Comparison of ENCODE assay signal across 20 cellular contexts in the genomic region with DNA sequence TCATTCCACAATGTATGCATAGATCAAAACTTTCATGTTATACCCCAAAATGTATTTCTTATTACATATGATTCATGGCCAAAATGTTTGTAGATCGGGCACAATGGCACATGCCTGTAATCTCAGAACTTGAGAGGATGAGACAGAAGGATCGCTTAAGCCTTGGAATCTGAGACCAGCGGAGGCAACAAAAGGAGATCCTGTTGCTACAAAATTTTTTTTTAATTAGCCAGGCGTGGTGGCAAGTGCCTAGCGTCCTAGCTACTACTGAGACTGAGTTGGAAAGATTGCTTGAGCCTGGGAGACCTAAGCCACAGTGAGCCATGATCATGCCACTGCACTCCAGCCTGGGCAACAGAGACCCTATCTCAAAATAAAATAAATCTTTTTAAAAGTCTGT.
A peak's percentile ranks its signal among the peaks of the same experiment; 100 is the strongest.
DNase-seq lines count a peak whose midpoint lies in the region; ATAC-seq and TF ChIP-seq lines count a peak whose summit lies in the region.
"Had no signal": no experiment of that assay in that cellular context is flagged by ENCODE, and none has a peak within 500 bp of the region (broad histone marks: within the 10 kb centered on the region; RNA-seq: fewer than 3 reads in every experiment).

No MANE protein-coding gene starts in this region.

- H3K9me3 ChIP-seq in WERI-Rb-1 (ENCODE audit: severe bottlenecking) (peaks cover 4% of the 10 kb centered on the region), neural progenitor cell (ENCODE audit: low read depth) (no peaks in the 10 kb centered on the region)
- H3K9me3 ChIP-seq: BE2C had no signal

- DNase-seq in NCI-H2171 (lab: John Stamatoyannopoulos, UW) (peak; percentile 28), NCI-H524 (lab: John Stamatoyannopoulos, UW) (peak; percentile 61 to 94), WERI-Rb-1 (peak; percentile 22), neural progenitor cell (ENCODE audit: low spot score) (no peak), superior temporal gyrus (ENCODE audit: extremely low spot score) (no peak)
- DNase-seq: ACHN; BE2C; C1 segment of cervical spinal cord; CD4-positive, CD25-positive, alpha-beta regulatory T cell; CD8-positive, alpha-beta memory T cell; COR-L47; DMS 273 treated with DMSO at 0.1 percent for 48 hours; DMS53; DND-41; EL; GOT3; H7 had no signal

- H3K27ac ChIP-seq in WERI-Rb-1 (no peak overlapping the region), neural progenitor cell (no peak overlapping the region)

- peaks cover 3% of the 10 kb centered on the region for H4K20me1 ChIP-seq in neural progenitor cell (ENCODE audit: low read depth)

- peak overlapping the region; percentile 45 for H3K4me2 ChIP-seq in neural progenitor cell

- H2AFZ ChIP-seq in neural progenitor cell (replicated peaks): no peak overlapping the region

- peaks cover 59% of the 10 kb centered on the region for H3K79me2 ChIP-seq in neural progenitor cell (ENCODE audit: low read depth)

- peaks cover 14% of the 10 kb centered on the region for H3K9me3 Mint-ChIP-seq in neural progenitor cell
- H3K9me3 Mint-ChIP-seq: CD4-positive, CD25-positive, alpha-beta regulatory T cell; CD8-positive, alpha-beta memory T cell had no signal

- H3K27me3 ChIP-seq in WERI-Rb-1 (ENCODE audit: insufficient read depth, low read depth, severe bottlenecking) (no peaks in the 10 kb centered on the region), neural progenitor cell (no peaks in the 10 kb centered on the region)
- H3K27me3 ChIP-seq: BE2C had no signal

- TF ChIP-seq CTCF in WERI-Rb-1 (IDR thresholded peaks at IDR 0.05; ENCODE audit: low read depth, low read length) (no peak), neural progenitor cell (IDR thresholded peaks at IDR 0.05) (no peak)

- H3K36me3 ChIP-seq in WERI-Rb-1: no peaks in the 10 kb centered on the region
- H3K36me3 ChIP-seq in neural progenitor cell: no peaks in the 10 kb centered on the region
- H3K36me3 ChIP-seq: BE2C had no signal

- peaks cover 2% of the 10 kb centered on the region for H3K27me3 Mint-ChIP-seq in neural progenitor cell (ENCODE audit: insufficient read depth, low read depth)
- H3K27me3 Mint-ChIP-seq: CD4-positive, CD25-positive, alpha-beta regulatory T cell; CD8-positive, alpha-beta memory T cell had no signal

- H3K4me1 Mint-ChIP-seq in neural progenitor cell: peaks cover 4% of the 10 kb centered on the region

- no peak overlapping the region for H3K27ac Mint-ChIP-seq in neural progenitor cell
- H3K27ac Mint-ChIP-seq: CD4-positive, CD25-positive, alpha-beta regulatory T cell; CD8-positive, alpha-beta memory T cell had no signal

- H3F3A ChIP-seq in neural progenitor cell (ENCODE audit: low read depth): no peaks in the 10 kb centered on the region

- H3K4me1 ChIP-seq in neural progenitor cell: peaks cover 10% of the 10 kb centered on the region
- H3K4me1 ChIP-seq: BE2C had no signal

- ATAC-seq in HG02588 (IDR thresholded peaks at IDR 0.05; ENCODE audit: unreplicated experiment): no peak
- no peak for ATAC-seq in GM18517 (IDR thresholded peaks at IDR 0.05; ENCODE audit: unreplicated experiment)

- H3K9ac ChIP-seq in neural progenitor cell: no peak overlapping the region

- H3K36me3 Mint-ChIP-seq in neural progenitor cell: peaks cover 13% of the 10 kb centered on the region

- no peak overlapping the region for H3K4me3 Mint-ChIP-seq in neural progenitor cell
- H3K4me3 Mint-ChIP-seq: CD4-positive, CD25-positive, alpha-beta regulatory T cell; CD8-positive, alpha-beta memory T cell had no signal

- H3K4me3 ChIP-seq in WERI-Rb-1 (ENCODE audit: low read depth, low read length) (no peak overlapping the region), neural progenitor cell (no peak overlapping the region)
- H3K4me3 ChIP-seq: GM12878 had no signal

Comparison
In these comparisons a context has a peak if more than half of its experiments do, and no peak if none do; other contexts are left out.
1. DNase-seq: peak in NCI-H2171 (single experiment), NCI-H524 (2 of 2) and WERI-Rb-1 (single experiment); none in neural progenitor cell (single experiment) and superior temporal gyrus (single experiment).